In the genomic region with DNA sequence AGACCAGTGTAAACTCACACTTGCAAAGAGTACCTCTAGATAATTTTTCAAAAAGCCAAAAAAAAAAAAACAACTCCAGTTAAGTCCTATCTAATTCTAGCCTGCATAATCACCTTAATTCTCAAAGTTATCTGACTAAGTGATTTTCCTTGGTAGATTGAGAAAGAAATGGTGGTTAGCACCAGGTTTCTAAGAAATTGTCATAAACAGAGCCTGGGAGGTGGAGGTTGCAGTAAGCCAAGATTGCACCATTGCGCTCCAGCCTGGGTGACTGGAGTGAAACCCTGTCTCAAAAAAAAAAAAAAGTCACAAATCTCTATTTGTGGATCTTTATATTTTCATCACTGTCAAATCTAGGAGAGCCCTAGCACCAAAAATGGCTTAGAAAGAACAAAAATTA, we compare ENCODE assay signal across 24 cellular contexts. TPM values are rescaled to one million over a fixed set of nuclear protein-coding genes. Genes with fewer than 3 reads are reported as not detected.
DNase-seq lines count a peak whose midpoint lies in the region; ATAC-seq, FAIRE-seq and TF ChIP-seq lines count a peak whose summit lies in the region.
"Had no signal": no experiment of that assay in that cellular context is flagged by ENCODE, and none has a peak within 500 bp of the region (broad histone marks: within the 10 kb centered on the region; RNA-seq: fewer than 3 reads in every experiment).

No MANE protein-coding gene starts in this region.

- no peak overlapping the region for H3K27ac Mint-ChIP-seq in activated CD4-positive, alpha-beta T cell treated with anti-CD3 and anti-CD28 coated beads for 36 hours
- peak overlapping the region in 2 of 8 donors; percentile 21 to 57 for H3K27ac Mint-ChIP-seq in CD8-positive, alpha-beta memory T cell
- no peak overlapping the region for H3K27ac Mint-ChIP-seq in MCF 10A (ENCODE audit: low read depth, unreplicated experiment)
- H3K27ac Mint-ChIP-seq: activated naive CD4-positive, alpha-beta T cell treated with anti-CD3 and anti-CD28 coated beads, Interleukin-2, amount 50 U/mL, for 72 hours; dendritic cell treated with granulocyte-macrophage colony-stimulating factor and Interleukin-4, amounts not matched to agents 40 ng/mL and 50 ng/mL, for 4 days had no signal

- H3K4me1 Mint-ChIP-seq in activated CD4-positive, alpha-beta T cell treated with anti-CD3 and anti-CD28 coated beads for 36 hours: peaks cover 34% of the 10 kb centered on the region
- H3K4me1 Mint-ChIP-seq in CD8-positive, alpha-beta memory T cell: peaks cover 28 to 59% (median 52%) of the 10 kb centered on the region in 3 donors
- peaks cover 23% of the 10 kb centered on the region for H3K4me1 Mint-ChIP-seq in MCF 10A (ENCODE audit: insufficient read depth, unreplicated experiment)

- peaks cover 87% of the 10 kb centered on the region for H3K36me3 Mint-ChIP-seq in activated CD4-positive, alpha-beta T cell treated with anti-CD3 and anti-CD28 coated beads for 36 hours (ENCODE audit: low read depth)
- peaks cover 23 to 61% (median 36%) of the 10 kb centered on the region in 3 donors for H3K36me3 Mint-ChIP-seq in CD8-positive, alpha-beta memory T cell
- peaks cover 52% of the 10 kb centered on the region for H3K36me3 Mint-ChIP-seq in MCF 10A (ENCODE audit: insufficient read depth, unreplicated experiment)

- no peak for FAIRE-seq in GM12878 (lab: Jason Lieb, UNC)
- FAIRE-seq: astrocyte, endothelial cell of umbilical vein had no signal

- 100% methylated on average over 1 of the region's 1 CpG for WGBS in GM12878 (ENCODE audit: insufficient coverage, insufficient replicate concordance, low lambda C conversion rate, missing lambda C conversion rate)

- H3K4me1 ChIP-seq in CD8-positive, alpha-beta memory T cell (ENCODE audit: insufficient read depth, low read length): peaks cover 11% of the 10 kb centered on the region
- 0 out of 2 replicates have a peak, but pooled peaks cover 4% of the 10 kb centered on the region for H3K4me1 ChIP-seq in GM12878 (ENCODE audit: control insufficient read depth, insufficient read depth, low read length)

- RAD21 ChIA-PET in GM12878 (lab: Charles Lee; ENCODE audit: unreplicated experiment): interaction anchor here (0.8 to 1.8 kb wide), 5 partner anchors 9 to 50 kb away, joined by 3 to 7 read pairs (median 5); a partner anchor contains a TSS

- intact Hi-C loops in activated CD4-positive, alpha-beta T cell treated with anti-CD3 and anti-CD28 coated beads for 36 hours (cut with DNase I, micrococcal nuclease): loop anchor here in 1 of 2 experiments (5.0 kb wide), 1 partner anchor 33 kb away; no protein-coding TSS in a partner anchor
- intact Hi-C loops in GM12878 (cut with micrococcal nuclease; ENCODE audit: unreplicated experiment) (loop anchor here (5.0 to 10.0 kb wide), 2 partner anchors 48 to 669 kb away; no protein-coding TSS in a partner anchor), MCF 10A (cut with micrococcal nuclease) (no loop called here)

- H3K9me3 Mint-ChIP-seq in activated CD4-positive, alpha-beta T cell treated with anti-CD3 and anti-CD28 coated beads for 36 hours (ENCODE audit: low read depth): peaks cover 7% of the 10 kb centered on the region
- peaks cover under 1 to 12% (median 9%) of the 10 kb centered on the region in 5 donors for H3K9me3 Mint-ChIP-seq in CD8-positive, alpha-beta memory T cell
- peaks cover 7% of the 10 kb centered on the region for H3K9me3 Mint-ChIP-seq in MCF 10A (ENCODE audit: unreplicated experiment)

- peaks cover 38% of the 10 kb centered on the region for H3K36me3 ChIP-seq in CD8-positive, alpha-beta memory T cell (ENCODE audit: insufficient read depth, low read length)
- peaks cover 0 to 34% of the 10 kb centered on the region in 2 experiments; a peak in 3 of 4 replicates for H3K36me3 ChIP-seq in GM12878 (ENCODE audit: control insufficient read depth in 2 of 2, insufficient read depth in 2 of 2, low read length in 1 of 2)

- BruUV-seq in GM12878 (replicated peaks; lab: Mats Ljungman, UMichigan): no TSS peak
- no TSS peak for BruUV-seq in MCF 10A (replicated peaks; lab: Mats Ljungman, UMichigan)

- H3K27me3 ChIP-seq in CD8-positive, alpha-beta memory T cell (ENCODE audit: insufficient read depth, low read length, poor library complexity, severe bottlenecking): no peaks in the 10 kb centered on the region
- no peaks in the 10 kb centered on the region for H3K27me3 ChIP-seq in GM12878 (replicated peaks in 1 of 2; ENCODE audit: control insufficient read depth in 2 of 2, insufficient read depth in 2 of 2, low read length in 1 of 2)
- H3K27me3 ChIP-seq: upper lobe of right lung had no signal

- CTCF ChIA-PET in activated CD4-positive, alpha-beta T cell treated with anti-CD3 and anti-CD28 coated beads for 36 hours (lab: Charles Lee): no interaction called here
- CTCF ChIA-PET in CD8-positive, alpha-beta memory T cell (lab: Charles Lee): interaction anchor here (0.6 kb wide), 1 partner anchor 1640 kb away, joined by 3 read pairs; no protein-coding TSS in a partner anchor
- CTCF ChIA-PET in GM12878 (lab: Yijun Ruan, JAX): interaction anchor here (0.6 to 1.1 kb wide), 3 partner anchors 12 to 58 kb away, joined by 3 to 7 read pairs (median 4); no protein-coding TSS in a partner anchor
- CTCF ChIA-PET in MCF 10A (lab: Yijun Ruan, JAX): interaction anchor here (0.7 to 1.7 kb wide), 4 partner anchors 20 to 109 kb away, joined by 3 to 7 read pairs (median 4); no protein-coding TSS in a partner anchor

- ATAC-seq in activated CD4-positive, alpha-beta T cell treated with anti-CD3 and anti-CD28 coated beads for 36 hours: peak; percentile 42
- no peak; the same call in 2 of the 3 replicates for ATAC-seq in GM12878
- ATAC-seq: upper lobe of right lung had no signal

- peaks cover 65% of the 10 kb centered on the region for H3K79me2 ChIP-seq in GM12878 (ENCODE audit: control insufficient read depth, insufficient read depth, low read length)

- TF ChIP-seq POLR2A in GM12878 (IDR thresholded peaks at IDR 0.05; ENCODE audit: low read depth, low read length): no peak

- no peaks in the 10 kb centered on the region for H3K9me3 ChIP-seq in CD8-positive, alpha-beta memory T cell (ENCODE audit: low read length)
- H3K9me3 ChIP-seq in GM12878 (replicated peaks; ENCODE audit: control insufficient read depth, insufficient read depth, low read length): peaks cover 4% of the 10 kb centered on the region
- H3K9me3 ChIP-seq: upper lobe of right lung had no signal

- no peak overlapping the region for H2AFZ ChIP-seq in GM12878 (ENCODE audit: control insufficient read depth, low read depth, low read length)

- TF ChIP-seq CTCF in GM12878 (IDR thresholded peaks at IDR 0.05 in 2 of 3, conservative IDR thresholded peaks at IDR 0.05 in 1 of 3; ENCODE audit: control insufficient read depth in 2 of 3, extremely low read depth in 1 of 3, insufficient read depth in 1 of 3, low read depth in 3 of 3, low read length in 3 of 3): no peak
- no peak for TF ChIP-seq CTCF in MCF 10A (IDR thresholded peaks at IDR 0.05; ENCODE audit: unreplicated experiment)

- no peaks in the 10 kb centered on the region for H4K20me1 ChIP-seq in GM12878 (ENCODE audit: control insufficient read depth, insufficient read depth)

- SMC1A ChIA-PET in GM12878 (lab: Charles Lee; ENCODE audit: uncharacterized antibody, unreplicated experiment): interaction anchor here (0.8 to 2.0 kb wide), 7 partner anchors 8 to 57 kb away, joined by 3 to 9 read pairs (median 6); no protein-coding TSS in a partner anchor

- POLR2A ChIA-PET in activated CD4-positive, alpha-beta T cell treated with anti-CD3 and anti-CD28 coated beads for 36 hours (lab: Charles Lee): no interaction called here
- POLR2A ChIA-PET in CD8-positive, alpha-beta memory T cell (lab: Charles Lee): no interaction called here
- POLR2A ChIA-PET in GM12878 (lab: Charles Lee): no interaction called here
- POLR2A ChIA-PET in MCF 10A (lab: Yijun Ruan, JAX): interaction anchor here (1.3 to 1.8 kb wide), 2 partner anchors 9 to 11 kb away, joined by 5 to 6 read pairs; a partner anchor contains a TSS

- no peak overlapping the region for H3K4me3 ChIP-seq in CD8-positive, alpha-beta memory T cell (ENCODE audit: low read length)
- H3K4me3 ChIP-seq in GM12878: peak overlapping the region; percentile 25; the same call in 1 of the 2 replicates
- H3K4me3 ChIP-seq: SK-N-MC, upper lobe of right lung had no signal

- no peak overlapping the region for H3K4me3 Mint-ChIP-seq in activated CD4-positive, alpha-beta T cell treated with anti-CD3 and anti-CD28 coated beads for 36 hours
- peak overlapping the region in 4 of 7 donors; percentile 19 to 59 (median 32) for H3K4me3 Mint-ChIP-seq in CD8-positive, alpha-beta memory T cell
- no peak overlapping the region for H3K4me3 Mint-ChIP-seq in MCF 10A (ENCODE audit: unreplicated experiment)
- H3K4me3 Mint-ChIP-seq: dendritic cell treated with granulocyte-macrophage colony-stimulating factor and Interleukin-4, amounts not matched to agents 40 ng/mL and 50 ng/mL, for 4 days had no signal

- H3K27me3 Mint-ChIP-seq in activated CD4-positive, alpha-beta T cell treated with anti-CD3 and anti-CD28 coated beads for 36 hours: no peaks in the 10 kb centered on the region
- H3K27me3 Mint-ChIP-seq in CD8-positive, alpha-beta memory T cell: no peaks in the 10 kb centered on the region
- no peaks in the 10 kb centered on the region for H3K27me3 Mint-ChIP-seq in MCF 10A (ENCODE audit: insufficient read depth, unreplicated experiment)
- H3K27me3 Mint-ChIP-seq: dendritic cell treated with granulocyte-macrophage colony-stimulating factor and Interleukin-4, amounts not matched to agents 40 ng/mL and 50 ng/mL, for 4 days had no signal

- no peak overlapping the region for H3K9ac ChIP-seq in GM12878 (ENCODE audit: control insufficient read depth, insufficient read depth, low read length)

- no peak for TF ChIP-seq RAD21 in GM12878 (IDR thresholded peaks at IDR 0.05; ENCODE audit: insufficient read depth, low read depth, low read length)

- no peak for TF ChIP-seq EP300 in GM12878 (IDR thresholded peaks at IDR 0.05; ENCODE audit: borderline replicate concordance in 1 of 2, control insufficient read depth in 1 of 2, low read depth in 2 of 2, low read length in 2 of 2)

- in situ Hi-C loops in GM12878 (cut with MboI): no loop called here

- H3K4me2 ChIP-seq in GM12878 (ENCODE audit: control insufficient read depth, insufficient read depth): peak overlapping the region; percentile 34; the same call in 1 of the 2 replicates

- DNase-seq in activated CD4-positive, alpha-beta T cell treated with anti-CD3 and anti-CD28 coated beads for 36 hours: no peak
- DNase-seq in activated CD4-positive, alpha-beta T cell treated with anti-CD3 and anti-CD28 coated beads for 1 hour: no peak
- DNase-seq in CD8-positive, alpha-beta memory T cell: no peak
- DNase-seq in OCI-M1 (lab: John Stamatoyannopoulos, UW) (peak; percentile 40), GM12878 (ENCODE audit: low read depth, low spot score) (no peak), globus pallidus (ENCODE audit: low spot score) (no peak), MCF 10A (ENCODE audit: unreplicated experiment) (no peak)
- no peak for DNase-seq in stimulated activated CD4-positive, alpha-beta T cell treated with anti-CD3 and anti-CD28 coated beads, Interleukin-4, amount 100 ng/mL, for 4 hours
- DNase-seq: activated CD8-positive, alpha-beta memory T cell treated with anti-CD3 and anti-CD28 coated beads for 24 hours; activated T-cell treated with anti-CD3 and anti-CD28 coated beads, Interleukin-2, amount 50 U/mL, for 48 hours; central memory CD4-positive, alpha-beta T cell; kidney glomerular epithelial cell; NCI-H1694; NCI-H2171 treated with DMSO at 0.1 percent for 48 hours; NCI-H524 treated with DMSO at 0.1 percent for 48 hours; occipital lobe; RPMI8226; upper lobe of right lung; WERI-Rb-1 had no signal

- no peak overlapping the region for H3K27ac ChIP-seq in CD8-positive, alpha-beta memory T cell (ENCODE audit: low read depth, low read length)
- no peak overlapping the region for H3K27ac ChIP-seq in GM12878 (ENCODE audit: control insufficient read depth, insufficient read depth)
- H3K27ac ChIP-seq: SK-N-MC, upper lobe of right lung, WERI-Rb-1 had no signal

RNA-seq across cellular contexts. Expression of a gene that starts 8.9 kb away (rescaled TPM):
- total RNA-seq in activated CD4-positive, alpha-beta T cell treated with anti-CD3 and anti-CD28 coated beads for 36 hours: 10 to 100 TPM; 48.7 to 57.3 TPM
- total RNA-seq in CD8-positive, alpha-beta memory T cell: 10 to 100 TPM; 29.7 to 33.8 TPM
- polyA plus RNA-seq in CD8-positive, alpha-beta memory T cell: 7.6 TPM
- total RNA-seq in GM12878 (2013; cell fraction: nucleolus; rRNA removed): 23.9 and 24.4 TPM in 2 replicates
- total RNA-seq in GM12878 (2014; rRNA removed): 30.7 and 36.5 TPM in 2 replicates
- 48.0 and 48.2 TPM in 2 replicates for total RNA-seq in GM12878 (2014; rRNA removed; fragmentation: Illumina TruSeq; extraction: Trizol)
- 35.6 and 37.5 TPM in 2 replicates for total RNA-seq in GM12878 (2021)
- 12.0 TPM for polyA plus RNA-seq in GM12878 (2011; ENCODE audit: low read depth)
- polyA plus RNA-seq in GM12878 (2011; rRNA removed): 37.9 and 69.7 TPM in 2 replicates
- polyA plus RNA-seq in GM12878 (2011; cell fraction: cytosol; rRNA removed): 17.2 and 19.3 TPM in 2 replicates
- polyA plus RNA-seq in GM12878 (2011; cell fraction: nucleus; rRNA removed): 18.4 and 21.7 TPM in 2 replicates
- polyA plus RNA-seq in GM12878 (2012): 20.8 and 23.5 TPM in 2 replicates
- 53.0 and 62.5 TPM in 2 replicates for polyA plus RNA-seq in GM12878 (2014; fragmentation: Illumina TruSeq; extraction: Trizol)
- 10 to 100 TPM; 13.6 to 19.3 TPM for polyA plus RNA-seq in GM12878 (2014; fragmentation: Nextera tagmentation; extraction: Ambion mirVana)
- 25.9 and 32.4 TPM in 2 replicates for polyA plus RNA-seq in GM12878 (2014; rRNA removed)
- polyA plus RNA-seq in GM12878 (2016; fragmentation: Nextera tagmentation; extraction: Ambion mirVana): 10 to 100 TPM; 57.2 to 62.2 TPM
- 17.4 and 23.8 TPM in 2 replicates for polyA minus RNA-seq in GM12878 (2011; rRNA and poly(A)+ RNA removed)
- 12.2 and 14.2 TPM in 2 replicates for polyA minus RNA-seq in GM12878 (2011; cell fraction: cytosol; rRNA and poly(A)+ RNA removed)
- polyA minus RNA-seq in GM12878 (2011; cell fraction: nucleus; rRNA and poly(A)+ RNA removed): 15.0 and 24.7 TPM in 2 replicates
- 9.5 and 16.4 TPM in 2 replicates for total RNA-seq in MCF 10A (2022)

RNA-seq across cellular contexts. Expression of a gene that starts 28.6 kb away (rescaled TPM):
- total RNA-seq in activated CD4-positive, alpha-beta T cell treated with anti-CD3 and anti-CD28 coated beads for 36 hours: 10 to 100 TPM; 16.8 to 19.9 TPM
- 10 to 100 TPM; 15.3 to 17.4 TPM for total RNA-seq in CD8-positive, alpha-beta memory T cell
- 8.2 TPM for polyA plus RNA-seq in CD8-positive, alpha-beta memory T cell
- total RNA-seq in GM12878 (2013; cell fraction: nucleolus; rRNA removed): 47.7 and 51.3 TPM in 2 replicates
- total RNA-seq in GM12878 (2014; rRNA removed) (12.5 and 13.0 TPM in 2 replicates), GM12878 (2014; rRNA removed; fragmentation: Illumina TruSeq; extraction: Trizol) (15.4 and 15.6 TPM in 2 replicates), GM12878 (2021) (18.9 and 19.3 TPM in 2 replicates), MCF 10A (2022) (25.5 and 30.9 TPM in 2 replicates)
- polyA plus RNA-seq in GM12878 (2011; ENCODE audit: low read depth): 6.7 TPM
- polyA plus RNA-seq in GM12878 (2011; rRNA removed) (16.9 and 24.7 TPM in 2 replicates), GM12878 (2014; fragmentation: Illumina TruSeq; extraction: Trizol) (16.6 and 18.5 TPM in 2 replicates), GM12878 (2014; fragmentation: Nextera tagmentation; extraction: Ambion mirVana) (1 to 10 TPM; 5.1 to 9.0 TPM), GM12878 (2014; rRNA removed) (12.6 and 12.8 TPM in 2 replicates), GM12878 (2016; fragmentation: Nextera tagmentation; extraction: Ambion mirVana) (10 to 100 TPM; 20.5 to 21.6 TPM)
- polyA plus RNA-seq in GM12878 (2011; cell fraction: cytosol; rRNA removed): 6.0 and 6.1 TPM in 2 replicates
- polyA plus RNA-seq in GM12878 (2011; cell fraction: nucleus; rRNA removed): 15.5 and 15.9 TPM in 2 replicates
- 10.3 and 12.5 TPM in 2 replicates for polyA plus RNA-seq in GM12878 (2012)
- polyA minus RNA-seq in GM12878 (2011; rRNA and poly(A)+ RNA removed): 6.8 and 11.8 TPM in 2 replicates
- polyA minus RNA-seq in GM12878 (2011; cell fraction: cytosol; rRNA and poly(A)+ RNA removed): 4.0 and 4.6 TPM in 2 replicates
- polyA minus RNA-seq in GM12878 (2011; cell fraction: nucleus; rRNA and poly(A)+ RNA removed): 26.4 and 34.2 TPM in 2 replicates

Comparison
In these comparisons a context has a peak if more than half of its experiments do, and no peak if none do; other contexts are left out.
1. H3K4me3 Mint-ChIP-seq: peak in CD8-positive, alpha-beta memory T cell (4 of 7); none in activated CD4-positive, alpha-beta T cell treated with anti-CD3 and anti-CD28 coated beads for 36 hours (single experiment) and MCF 10A (single experiment).